Comparison of ENCODE assay signal across 1 cellular context in the genomic region with DNA sequence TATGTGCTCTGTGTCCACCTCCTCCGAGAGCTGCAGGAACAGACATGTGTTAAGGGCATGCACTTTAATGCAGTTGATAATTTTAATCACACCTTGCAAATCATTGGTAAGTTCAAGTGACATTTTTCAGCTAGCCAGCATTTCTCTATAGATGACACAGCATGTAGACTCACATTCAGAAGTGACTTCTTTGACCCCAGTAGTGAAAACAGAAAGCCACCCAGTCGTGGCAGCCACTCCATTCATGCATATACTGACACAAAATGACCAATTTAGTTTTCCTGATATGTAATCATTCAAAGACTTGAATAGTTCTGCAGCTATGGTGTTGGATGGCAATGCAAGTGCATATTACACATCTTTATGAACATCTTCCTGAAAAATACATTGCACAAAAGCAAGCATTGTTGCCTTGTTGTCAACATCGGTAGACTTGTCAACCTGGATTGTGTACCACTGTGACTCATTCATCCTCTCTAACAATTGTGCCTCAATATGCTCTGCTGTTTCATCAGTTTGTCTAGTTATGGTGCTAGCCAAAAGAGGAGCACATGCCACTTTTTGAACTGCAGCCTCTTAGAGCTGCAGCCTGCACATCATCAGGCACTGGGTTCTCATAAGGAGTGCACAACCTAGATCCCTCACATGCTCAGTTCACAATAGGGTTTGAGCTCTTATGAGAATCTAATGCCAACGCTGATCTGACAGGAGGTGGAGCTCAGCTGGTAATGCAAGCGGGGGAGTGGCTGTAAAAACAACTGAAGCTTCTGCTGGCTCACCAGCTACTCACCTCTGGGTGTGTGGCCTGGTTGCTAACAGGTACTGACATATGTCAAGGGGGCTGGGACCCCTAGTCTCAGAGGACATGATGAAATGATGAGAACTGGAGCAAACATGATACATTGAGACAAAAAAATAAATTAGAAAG.
A peak's percentile ranks its signal among the peaks of the same experiment; 100 is the strongest.
TF ChIP-seq lines count a peak whose summit lies in the region.

No MANE protein-coding gene starts in this region.

TF ChIP-seq in GM12878, 131 proteins besides CTCF, POLR2A, EP300 and RAD21 (continued from another document):
- TF ChIP-seq NR2F1 (conservative IDR thresholded peaks at IDR 0.05): peak; percentile 72
- TF ChIP-seq KAT2A (conservative IDR thresholded peaks at IDR 0.05; ENCODE audit: control insufficient read depth, low read depth, low read length): no peak
- no peak for TF ChIP-seq ZBTB11 (CRISPR knock-in tag; IDR thresholded peaks at IDR 0.05)
TF ChIP-seq in GM12878: peak in this region for 6.
